8 cellular contexts compared by ENCODE assay signal in the genomic region with DNA sequence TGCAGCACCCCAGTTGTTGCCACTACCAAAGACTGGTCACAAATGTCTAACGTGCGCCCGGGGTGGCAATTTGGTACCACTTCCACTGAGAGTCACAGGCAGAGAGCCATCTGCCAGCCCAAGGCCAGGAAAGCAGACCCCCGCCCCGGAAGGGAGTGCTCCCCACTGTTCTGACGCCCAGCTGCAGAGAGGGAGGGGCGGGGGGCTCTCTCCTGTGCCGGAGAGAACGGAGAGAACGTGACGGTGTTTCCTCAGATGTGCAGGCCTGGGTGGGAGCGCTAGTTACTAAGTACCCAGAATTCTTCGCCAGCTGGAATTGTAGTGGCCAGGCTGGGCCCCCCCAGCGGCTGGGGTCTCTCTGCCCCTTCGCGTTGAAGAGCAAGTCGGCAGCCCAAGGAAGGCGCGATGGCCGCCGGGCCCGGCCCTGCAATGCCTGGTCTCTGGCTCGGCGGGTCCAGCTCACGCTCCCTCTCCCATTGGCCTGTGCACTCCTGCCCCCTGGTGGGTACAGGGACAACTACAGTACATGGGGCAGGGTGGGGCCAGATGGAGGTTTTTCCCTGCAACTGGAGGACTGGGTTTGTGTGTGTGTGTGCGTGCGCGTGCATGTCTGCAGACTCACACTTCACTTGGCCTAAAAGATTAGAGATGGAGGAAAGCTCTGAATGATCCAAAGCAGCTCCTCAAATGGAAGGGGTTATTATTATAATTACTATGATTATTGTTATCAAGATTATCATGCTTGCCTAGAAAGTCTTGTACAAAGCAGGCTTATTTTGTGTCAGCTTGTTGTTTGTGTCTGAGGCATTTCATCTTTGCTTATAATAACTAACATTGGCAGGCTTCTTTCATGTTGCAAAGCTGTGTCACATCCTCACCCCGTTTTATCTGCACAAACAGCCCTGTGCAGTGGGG.
DNase-seq lines count a peak whose midpoint lies in the region; ATAC-seq, FAIRE-seq and TF ChIP-seq lines count a peak whose summit lies in the region.

No MANE protein-coding gene starts in this region.

- H4K20me1 ChIP-seq in fibroblast of lung (ENCODE audit: control insufficient read depth, extremely low read depth, insufficient read depth, low read length): no peaks in the 10 kb centered on the region

- H3K4me1 Mint-ChIP-seq in activated T-helper 17 cell treated with anti-CD3 and anti-CD28 coated beads, Interleukin-2, amount 50 U/mL, for 72 hours: no peaks in the 10 kb centered on the region
- H3K4me1 Mint-ChIP-seq in naive thymus-derived CD8-positive, alpha-beta T cell: peaks cover 3 to 10% (median 7%) of the 10 kb centered on the region in 4 donors
- peaks cover 11% of the 10 kb centered on the region for H3K4me1 Mint-ChIP-seq in stimulated activated memory B cell treated with anti-CD40 and anti-IgM and Interleukin-4, amounts not matched to agents 10 μg/mL and 1 μg/mL and 100 μg/mL, for 72 hours

- no peaks in the 10 kb centered on the region for H3K36me3 ChIP-seq in fibroblast of lung (ENCODE audit: control insufficient read depth, insufficient read depth, low read length)

- no peak overlapping the region for H3K27ac Mint-ChIP-seq in activated T-helper 17 cell treated with anti-CD3 and anti-CD28 coated beads, Interleukin-2, amount 50 U/mL, for 72 hours
- H3K27ac Mint-ChIP-seq in naive thymus-derived CD8-positive, alpha-beta T cell: peak overlapping the region in 2 of 10 donors; percentile 5 to 75
- peak overlapping the region; percentile 36 for H3K27ac Mint-ChIP-seq in stimulated activated memory B cell treated with anti-CD40 and anti-IgM and Interleukin-4, amounts not matched to agents 10 μg/mL and 1 μg/mL and 100 μg/mL, for 72 hours

- H3K27ac ChIP-seq in fibroblast of lung (ENCODE audit: insufficient read depth, low read length): no peak overlapping the region

- DNase-seq in COLO829 (ENCODE audit: low spot score): peak; percentile 75
- peak; percentile 90 for DNase-seq in GM20000 (ENCODE audit: low spot score)
- DNase-seq in HT-29 (ENCODE audit: low spot score): peak; percentile 74
- DNase-seq in RCC 7860 (ENCODE audit: low spot score): peak; percentile 48
- peak; percentile 61 to 81 for DNase-seq in fibroblast of lung (ENCODE audit: low read depth in 2 of 2)
- peak; percentile 48 to 86 (median 68) for DNase-seq in naive thymus-derived CD8-positive, alpha-beta T cell

- H3K27me3 Mint-ChIP-seq in activated T-helper 17 cell treated with anti-CD3 and anti-CD28 coated beads, Interleukin-2, amount 50 U/mL, for 72 hours: no peaks in the 10 kb centered on the region
- peaks cover 0 to 1% (median 0%) of the 10 kb centered on the region in 5 donors for H3K27me3 Mint-ChIP-seq in naive thymus-derived CD8-positive, alpha-beta T cell
- H3K27me3 Mint-ChIP-seq in stimulated activated memory B cell treated with anti-CD40 and anti-IgM and Interleukin-4, amounts not matched to agents 10 μg/mL and 1 μg/mL and 100 μg/mL, for 72 hours: peaks cover 20% of the 10 kb centered on the region

- peak overlapping the region; percentile 50 for H3K4me3 Mint-ChIP-seq in activated T-helper 17 cell treated with anti-CD3 and anti-CD28 coated beads, Interleukin-2, amount 50 U/mL, for 72 hours
- peak overlapping the region; percentile 5 to 72 (median 54) for H3K4me3 Mint-ChIP-seq in naive thymus-derived CD8-positive, alpha-beta T cell
- peak overlapping the region; percentile 45 for H3K4me3 Mint-ChIP-seq in stimulated activated memory B cell treated with anti-CD40 and anti-IgM and Interleukin-4, amounts not matched to agents 10 μg/mL and 1 μg/mL and 100 μg/mL, for 72 hours

- no peak for FAIRE-seq in RCC 7860 (lab: Jason Lieb, UNC)

- no peaks in the 10 kb centered on the region for H3K79me2 ChIP-seq in fibroblast of lung (ENCODE audit: control insufficient read depth, insufficient read depth, low read length)

- peak overlapping the region in 2 of 4 experiments; percentile 33 to 35 for H3K4me3 ChIP-seq in fibroblast of lung (replicated peaks in 1 of 4; ENCODE audit: control extremely low read depth in 1 of 4, insufficient read depth in 1 of 4, low read depth in 3 of 4, low read length in 4 of 4)

- H2AFZ ChIP-seq in fibroblast of lung (ENCODE audit: low read length): peak overlapping the region; percentile 50

- no peaks in the 10 kb centered on the region for H3K36me3 Mint-ChIP-seq in activated T-helper 17 cell treated with anti-CD3 and anti-CD28 coated beads, Interleukin-2, amount 50 U/mL, for 72 hours (ENCODE audit: low read depth)
- H3K36me3 Mint-ChIP-seq in naive thymus-derived CD8-positive, alpha-beta T cell: no peaks in the 10 kb centered on the region
- no peaks in the 10 kb centered on the region for H3K36me3 Mint-ChIP-seq in stimulated activated memory B cell treated with anti-CD40 and anti-IgM and Interleukin-4, amounts not matched to agents 10 μg/mL and 1 μg/mL and 100 μg/mL, for 72 hours

- POLR2A ChIA-PET in naive thymus-derived CD8-positive, alpha-beta T cell (lab: Charles Lee): no interaction called here

- TF ChIP-seq CTCF in GM20000 (IDR thresholded peaks at IDR 0.05; ENCODE audit: extremely low read depth, missing control alignments) (peak; percentile 82), fibroblast of lung (conservative IDR thresholded peaks at IDR 0.05 in 1 of 2, IDR thresholded peaks at IDR 0.05 in 1 of 2; ENCODE audit: low read depth in 1 of 2, low read length in 2 of 2) (peak; percentile 89 to 90)

- H3K4me2 ChIP-seq in fibroblast of lung (ENCODE audit: extremely low read depth, insufficient read depth, low read length): peak overlapping the region; percentile 13

- no peak overlapping the region for H3K9ac ChIP-seq in fibroblast of lung (ENCODE audit: insufficient read depth, low read length)

- peak; percentile 98 for ATAC-seq in activated T-helper 17 cell treated with anti-CD3 and anti-CD28 coated beads, Interleukin-2, amount 50 U/mL, for 72 hours (replicated peaks)
- peak; percentile 94 to 100 for ATAC-seq in naive thymus-derived CD8-positive, alpha-beta T cell
- ATAC-seq in stimulated activated memory B cell treated with anti-CD40 and anti-IgM and Interleukin-4, amounts not matched to agents 10 μg/mL and 1 μg/mL and 100 μg/mL, for 72 hours: peak; percentile 89

- peaks cover 4% of the 10 kb centered on the region for H3K27me3 ChIP-seq in fibroblast of lung (ENCODE audit: control insufficient read depth, insufficient read depth, low read length)

- H3K9me3 ChIP-seq in fibroblast of lung (ENCODE audit: control insufficient read depth, insufficient read depth, low read depth, low read length): no peaks in the 10 kb centered on the region

- H3K4me1 ChIP-seq in fibroblast of lung (ENCODE audit: control insufficient read depth, extremely low read depth, insufficient read depth, low read length): no peaks in the 10 kb centered on the region

- no peaks in the 10 kb centered on the region for H3K9me3 Mint-ChIP-seq in activated T-helper 17 cell treated with anti-CD3 and anti-CD28 coated beads, Interleukin-2, amount 50 U/mL, for 72 hours
- H3K9me3 Mint-ChIP-seq in naive thymus-derived CD8-positive, alpha-beta T cell: no peaks in the 10 kb centered on the region
- H3K9me3 Mint-ChIP-seq in stimulated activated memory B cell treated with anti-CD40 and anti-IgM and Interleukin-4, amounts not matched to agents 10 μg/mL and 1 μg/mL and 100 μg/mL, for 72 hours: no peaks in the 10 kb centered on the region
